In the genomic region with DNA sequence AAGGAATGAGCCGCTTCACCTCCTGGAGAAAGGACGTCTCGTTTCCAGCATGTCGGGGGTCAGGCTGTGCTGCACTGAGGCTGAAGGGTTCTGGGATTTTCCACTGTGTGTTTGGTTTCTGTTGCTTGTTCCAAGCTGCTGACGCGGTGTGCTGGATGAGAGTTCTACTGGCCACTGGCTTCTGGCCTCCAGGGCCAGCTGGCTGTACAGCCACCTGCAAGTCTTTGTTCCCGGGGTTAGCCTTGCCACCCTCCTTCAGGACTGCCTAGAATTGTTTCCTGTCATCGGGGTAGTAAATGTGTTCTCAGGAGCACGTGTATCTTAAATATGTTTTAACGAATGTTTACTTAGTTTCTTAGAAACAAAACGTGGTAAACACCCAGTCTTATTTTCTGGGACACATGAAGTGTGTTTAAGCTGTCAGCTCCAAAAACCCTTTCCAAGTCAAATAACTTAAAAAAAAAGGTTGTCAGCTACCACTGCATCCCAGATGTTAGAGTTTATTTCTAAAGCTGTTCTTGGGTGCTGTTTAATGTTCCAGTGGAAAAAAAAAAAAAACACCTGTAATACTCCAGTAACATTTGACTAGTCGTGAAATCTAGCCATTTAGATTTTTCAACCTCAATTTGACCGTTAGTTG, we compare ENCODE assay signal across 11 cellular contexts.
DNase-seq lines count a peak whose midpoint lies in the region; ATAC-seq and TF ChIP-seq lines count a peak whose summit lies in the region.
"Had no signal": no experiment of that assay in that cellular context is flagged by ENCODE, and none has a peak within 500 bp of the region (broad histone marks: within the 10 kb centered on the region; RNA-seq: fewer than 3 reads in every experiment).

No MANE protein-coding gene starts in this region.

- H3K9me3 Mint-ChIP-seq in progenitor cell of endocrine pancreas (ENCODE audit: low read depth): no peaks in the 10 kb centered on the region
- H3K9me3 Mint-ChIP-seq: activated T-cell treated with anti-CD3 and anti-CD28 coated beads, Interleukin-2, amount 50 U/mL, for 24 hours had no signal

- H3K4me3 ChIP-seq in H7 (ENCODE audit: insufficient read depth, low read depth, low read length): no peak overlapping the region
- H3K4me3 ChIP-seq: SJSA1 had no signal

- H3K27ac Mint-ChIP-seq in progenitor cell of endocrine pancreas: peak overlapping the region; percentile 15
- H3K27ac Mint-ChIP-seq: activated T-cell treated with anti-CD3 and anti-CD28 coated beads, Interleukin-2, amount 50 U/mL, for 24 hours had no signal

- no peak for TF ChIP-seq CTCF in progenitor cell of endocrine pancreas (IDR thresholded peaks at IDR 0.05; ENCODE audit: unreplicated experiment)

- H3K27me3 Mint-ChIP-seq in progenitor cell of endocrine pancreas: no peaks in the 10 kb centered on the region

- H3K4me1 Mint-ChIP-seq in progenitor cell of endocrine pancreas (ENCODE audit: low read depth): peaks cover 17% of the 10 kb centered on the region

- ATAC-seq in left cardiac atrium (peak; percentile 74 to 86), HG02938 (IDR thresholded peaks at IDR 0.05; ENCODE audit: unreplicated experiment) (no peak), GM18909 (IDR thresholded peaks at IDR 0.05; ENCODE audit: poor library complexity, unreplicated experiment) (no peak), HG03521 (IDR thresholded peaks at IDR 0.05; ENCODE audit: unreplicated experiment) (no peak)

- DNase-seq in Ammon's horn (ENCODE audit: low spot score) (peak; percentile 88), anterior cingulate cortex (lab: John Stamatoyannopoulos, UW) (peak in 32 of 58 donors; percentile 12 to 76 (median 49)), left cardiac atrium (peak; percentile 66), progenitor cell of endocrine pancreas (ENCODE audit: low spot score, unreplicated experiment) (no peak), H7 (no peak)
- DNase-seq: activated T-cell treated with anti-CD3 and anti-CD28 coated beads, Interleukin-2, amount 50 U/mL, for 24 hours; NCI-H226 had no signal

- no peaks in the 10 kb centered on the region for H3K36me3 ChIP-seq in H7 (replicated peaks; ENCODE audit: control insufficient read depth, insufficient read depth, low read length)

- H3K27me3 ChIP-seq in H7 (ENCODE audit: control insufficient read depth, insufficient read depth, low read length): no peaks in the 10 kb centered on the region
- H3K27me3 ChIP-seq: SJSA1 had no signal

- intact Hi-C loops in left cardiac atrium (cut with DNase I): no loop called here

- peaks cover 5% of the 10 kb centered on the region for H3K36me3 Mint-ChIP-seq in progenitor cell of endocrine pancreas (ENCODE audit: insufficient read depth)

- H3K4me3 Mint-ChIP-seq in progenitor cell of endocrine pancreas (ENCODE audit: low read depth): no peak overlapping the region
- H3K4me3 Mint-ChIP-seq: activated T-cell treated with anti-CD3 and anti-CD28 coated beads, Interleukin-2, amount 50 U/mL, for 24 hours had no signal

Comparison
In these comparisons a context has a peak if more than half of its experiments do, and no peak if none do; other contexts are left out.
1. DNase-seq: peak in Ammon's horn (single experiment), anterior cingulate cortex (32 of 58) and left cardiac atrium (single experiment); none in progenitor cell of endocrine pancreas (single experiment) and H7 (single experiment).
2. ATAC-seq: peak in left cardiac atrium (2 of 2); none in HG02938 (single experiment), GM18909 (single experiment) and HG03521 (single experiment).